Comparison of ENCODE assay signal across 9 cellular contexts in genomic region chr14:61178226-61179060, GRCh38.
DNase-seq lines count a peak whose midpoint lies in the region; ATAC-seq, FAIRE-seq and TF ChIP-seq lines count a peak whose summit lies in the region.
"Had no signal": no experiment of that assay in that cellular context is flagged by ENCODE, and none has a peak within 500 bp of the region (broad histone marks: within the 10 kb centered on the region; RNA-seq: fewer than 3 reads in every experiment).

No MANE protein-coding gene starts in this region.

- DNase-seq in DND-41 = no peak
- peak; percentile 89 to 97 for DNase-seq in SJSA1 (ENCODE audit: low read depth in 1 of 2, low spot score in 2 of 2)
- no peak for DNase-seq in effector memory CD4-positive, alpha-beta T cell
- DNase-seq in small intestine = peak; percentile 32
- DNase-seq in uterus = no peak
- DNase-seq in cortex of kidney (lab: John Stamatoyannopoulos, UW) = no peak
- no peak for DNase-seq in retina
- DNase-seq: activated B cell treated with CpG ODN at 0.5 μM for 24 hours had no signal

- FAIRE-seq in small intestine (lab: Jason Lieb, UNC) = no peak

- H3K27ac ChIP-seq in DND-41 (ENCODE audit: low read length) (no peak overlapping the region), SJSA1 (peak overlapping the region; percentile 99), small intestine (ENCODE audit: low read depth in 1 of 2, low read length in 1 of 2) (peak overlapping the region in 1 of 2 donors; percentile 7), uterus (no peak overlapping the region)
- H3K27ac ChIP-seq in effector memory CD4-positive, alpha-beta T cell (ENCODE audit: insufficient read depth, low read length, poor library complexity, severe bottlenecking) = no peak overlapping the region

- H3K4me3 ChIP-seq in DND-41 (ENCODE audit: low read depth in 1 of 2, low read length in 2 of 2) = no peak overlapping the region
- H3K4me3 ChIP-seq in SJSA1 = peak overlapping the region; percentile 3; the same call in 1 of the 2 replicates
- H3K4me3 ChIP-seq in effector memory CD4-positive, alpha-beta T cell (ENCODE audit: insufficient read depth, low read depth, low read length, poor library complexity, severe bottlenecking) = peak overlapping the region; percentile 13
- no peak overlapping the region for H3K4me3 ChIP-seq in small intestine (ENCODE audit: low read depth in 1 of 2, low read length in 2 of 2)
- no peak overlapping the region for H3K4me3 ChIP-seq in uterus

- TF ChIP-seq CTCF in DND-41 (IDR thresholded peaks at IDR 0.05; ENCODE audit: borderline replicate concordance, extremely low read depth, low read length, poor library complexity, severe bottlenecking) (no peak), uterus (IDR thresholded peaks at IDR 0.05) (no peak)

- H2AFZ ChIP-seq in DND-41 (ENCODE audit: low read depth, low read length) = no peak overlapping the region

- no peaks in the 10 kb centered on the region for H3K4me1 ChIP-seq in DND-41 (ENCODE audit: insufficient read depth, low read length)
- peaks cover 49% of the 10 kb centered on the region for H3K4me1 ChIP-seq in SJSA1 (replicated peaks)
- no peaks in the 10 kb centered on the region for H3K4me1 ChIP-seq in effector memory CD4-positive, alpha-beta T cell (ENCODE audit: control insufficient read depth, insufficient read depth, low read length, poor library complexity, severe bottlenecking)
- H3K4me1 ChIP-seq in small intestine (ENCODE audit: control insufficient read depth in 2 of 2, insufficient read depth in 1 of 2, low read depth in 1 of 2, low read length in 1 of 2) = no peaks in the 10 kb centered on the region
- H3K4me1 ChIP-seq in uterus = no peaks in the 10 kb centered on the region

- no peak overlapping the region for H3K4me2 ChIP-seq in DND-41 (ENCODE audit: insufficient read depth, low read length)

- H4K20me1 ChIP-seq in DND-41 (ENCODE audit: insufficient read depth, low read length) = no peaks in the 10 kb centered on the region

- ATAC-seq in DND-41 (ENCODE audit: insufficient read depth, low read depth) (peak; percentile 31; the same call in 1 of the 3 replicates), HG03097 (IDR thresholded peaks at IDR 0.05; ENCODE audit: low FRiP score, unreplicated experiment) (no peak)

- no peaks in the 10 kb centered on the region for H3K79me2 ChIP-seq in DND-41 (ENCODE audit: insufficient read depth, low read length)

- intact Hi-C loops in uterus (cut with DNase I; ENCODE audit: low total_unique reads) = no loop called here

- H3K9me3 ChIP-seq in DND-41 (ENCODE audit: insufficient read depth, low read length, severe bottlenecking) (no peaks in the 10 kb centered on the region), SJSA1 (replicated peaks) (no peaks in the 10 kb centered on the region), small intestine (ENCODE audit: control insufficient read depth, low read depth) (no peaks in the 10 kb centered on the region), uterus (no peaks in the 10 kb centered on the region)
- no peaks in the 10 kb centered on the region for H3K9me3 ChIP-seq in effector memory CD4-positive, alpha-beta T cell (ENCODE audit: control insufficient read depth, low read length)

- 16 to 53% (median 31%) methylated on average over 7 of the region's 7 CpGs for WGBS in small intestine, 3 donors

- TF ChIP-seq POLR2A in uterus (IDR thresholded peaks at IDR 0.05) = no peak

- no peak overlapping the region for H3K9ac ChIP-seq in DND-41 (ENCODE audit: low read depth, low read length)

- H3K27me3 ChIP-seq in DND-41 (ENCODE audit: insufficient read depth, low read length, poor library complexity) (peaks cover 4% of the 10 kb centered on the region), SJSA1 (replicated peaks) (no peaks in the 10 kb centered on the region), small intestine (ENCODE audit: control insufficient read depth in 2 of 2, insufficient read depth in 2 of 2, low read length in 2 of 2) (no peaks in the 10 kb centered on the region), uterus (no peaks in the 10 kb centered on the region)
- no peaks in the 10 kb centered on the region for H3K27me3 ChIP-seq in effector memory CD4-positive, alpha-beta T cell (replicated peaks; ENCODE audit: control insufficient read depth, insufficient read depth, low read length, poor library complexity, severe bottlenecking)

- H3K36me3 ChIP-seq in DND-41 (ENCODE audit: insufficient read depth, low read length) = no peaks in the 10 kb centered on the region
- no peaks in the 10 kb centered on the region for H3K36me3 ChIP-seq in SJSA1
- no peaks in the 10 kb centered on the region for H3K36me3 ChIP-seq in effector memory CD4-positive, alpha-beta T cell (ENCODE audit: control insufficient read depth, insufficient read depth, low read length)
- H3K36me3 ChIP-seq in small intestine (ENCODE audit: control insufficient read depth in 2 of 2, insufficient read depth in 2 of 2, low read length in 2 of 2) = no peaks in the 10 kb centered on the region
- H3K36me3 ChIP-seq in uterus = no peaks in the 10 kb centered on the region

Comparison
In these comparisons a context has a peak if more than half of its experiments do, and no peak if none do; other contexts are left out.
1. DNase-seq: peak in SJSA1 (2 of 2) and small intestine (single experiment); none in DND-41 (single experiment), effector memory CD4-positive, alpha-beta T cell (0 of 3), uterus (0 of 2), cortex of kidney (single experiment) and retina (single experiment).
2. H3K4me3 ChIP-seq: peak in SJSA1 (single experiment) and effector memory CD4-positive, alpha-beta T cell (single experiment); none in DND-41 (0 of 2), small intestine (0 of 2) and uterus (0 of 2).